In genomic region chr1:100354971-100355394, GRCh38 we compare ENCODE assay signal across 8 cellular contexts. TPM values are rescaled to one million over a fixed set of nuclear protein-coding genes. Genes with fewer than 3 reads are reported as not detected.
DNase-seq lines count a peak whose midpoint lies in the region; ATAC-seq and TF ChIP-seq lines count a peak whose summit lies in the region.

No MANE protein-coding gene starts in this region.

- no peaks in the 10 kb centered on the region for H3K9me3 Mint-ChIP-seq in natural killer cell treated with Interleukin-12 subunit alpha and Interleukin-12 subunit beta and Interleukin-15 and Interleukin-18, amount 100 ng/mL, for 72 hours

- peaks cover 15% of the 10 kb centered on the region for H3K4me1 ChIP-seq in mammary epithelial cell (ENCODE audit: insufficient read depth, low read length)

- H3K4me1 Mint-ChIP-seq in natural killer cell treated with Interleukin-12 subunit alpha and Interleukin-12 subunit beta and Interleukin-15 and Interleukin-18, amount 100 ng/mL, for 72 hours (ENCODE audit: low read depth in 2 of 2) = peaks cover 53 to 63% of the 10 kb centered on the region in 2 donors

- no peaks in the 10 kb centered on the region for H3K27me3 Mint-ChIP-seq in natural killer cell treated with Interleukin-12 subunit alpha and Interleukin-12 subunit beta and Interleukin-15 and Interleukin-18, amount 100 ng/mL, for 72 hours

- no peaks in the 10 kb centered on the region for H4K20me1 ChIP-seq in mammary epithelial cell (ENCODE audit: insufficient read depth, low read length)

- peaks cover 9% of the 10 kb centered on the region for H3K36me3 Mint-ChIP-seq in natural killer cell treated with Interleukin-12 subunit alpha and Interleukin-12 subunit beta and Interleukin-15 and Interleukin-18, amount 100 ng/mL, for 72 hours

- intact Hi-C loops in mammary epithelial cell (cut with micrococcal nuclease) = loop anchor here (10.0 kb wide), 2 partner anchors 320 to 550 kb away; a partner anchor contains a TSS

- H3K36me3 ChIP-seq in mammary epithelial cell (ENCODE audit: insufficient read depth, low read length) = no peaks in the 10 kb centered on the region

- H3K27ac Mint-ChIP-seq in natural killer cell treated with Interleukin-12 subunit alpha and Interleukin-12 subunit beta and Interleukin-15 and Interleukin-18, amount 100 ng/mL, for 72 hours = peak overlapping the region; percentile 86 to 88

- peak overlapping the region in 1 of 3 experiments; percentile 13 for H3K4me3 ChIP-seq in mammary epithelial cell (replicated peaks in 1 of 3; ENCODE audit: insufficient read depth in 1 of 3, low read depth in 2 of 3, low read length in 3 of 3)

- in situ Hi-C loops in mammary epithelial cell (cut with MboI; ENCODE audit: low sequenced_read_pairs in 2 of 2) = no loop called here
- in situ Hi-C loops in G401 (cut with HindIII; ENCODE audit: low sequenced_read_pairs) = no loop called here

- WGBS in mammary epithelial cell (ENCODE audit: low coverage, missing lambda C conversion rate) = 0% methylated on average over 2 of the region's 2 CpGs

- peak overlapping the region; percentile 18 for H2AFZ ChIP-seq in mammary epithelial cell (ENCODE audit: low read depth, low read length)

- CTCF ChIA-PET in mammary epithelial cell (lab: Charles Lee; ENCODE audit: low non-redundant PET) = interaction anchor here (0.6 to 0.7 kb wide), 2 partner anchors 18 to 1003 kb away, joined by 3 to 5 read pairs; no protein-coding TSS in a partner anchor

- peak overlapping the region; percentile 96 for H3K4me2 ChIP-seq in mammary epithelial cell (ENCODE audit: insufficient read depth, low read depth, low read length)

- H3K27me3 ChIP-seq in mammary epithelial cell (ENCODE audit: insufficient read depth, low read length) = no peaks in the 10 kb centered on the region

- H3K27ac ChIP-seq in mammary epithelial cell (ENCODE audit: insufficient read depth, low read depth, low read length) = peak overlapping the region; percentile 51

- no TSS peak for BruUV-seq in mammary epithelial cell (replicated peaks; lab: Mats Ljungman, UMichigan)

- H3K4me3 Mint-ChIP-seq in natural killer cell treated with Interleukin-12 subunit alpha and Interleukin-12 subunit beta and Interleukin-15 and Interleukin-18, amount 100 ng/mL, for 72 hours = peak overlapping the region; percentile 98

- no peaks in the 10 kb centered on the region for H3K9me3 ChIP-seq in mammary epithelial cell (replicated peaks; ENCODE audit: insufficient read depth, low read length)

- DNase-seq in activated CD4-positive, alpha-beta T cell treated with anti-CD3 and anti-CD28 coated beads for 48 hours = peak; percentile 17
- DNase-seq in activated CD4-positive, alpha-beta T cell treated with anti-CD3 and anti-CD28 coated beads, Interleukin-2, amount 50 U/mL, for 48 hours = no peak
- DNase-seq in NCI-H526 (lab: John Stamatoyannopoulos, UW) (peak; percentile 69 to 84), mammary epithelial cell (peak; percentile 80), G401 (ENCODE audit: low spot score) (no peak)
- DNase-seq in natural killer cell treated with Interleukin-12 subunit alpha and Interleukin-12 subunit beta and Interleukin-15 and Interleukin-18, amount 100 ng/mL, for 72 hours (ENCODE audit: low spot score) = no peak

- dilution Hi-C loops in mammary epithelial cell (cut with HindIII; ENCODE audit: low sequenced_read_pairs) = no loop called here

- peaks cover 28% of the 10 kb centered on the region for H3K79me2 ChIP-seq in mammary epithelial cell (ENCODE audit: insufficient read depth, low read length)

- ATAC-seq in natural killer cell treated with Interleukin-12 subunit alpha and Interleukin-12 subunit beta and Interleukin-15 and Interleukin-18, amount 100 ng/mL, for 72 hours = no peak
- ATAC-seq in GM18870 (IDR thresholded peaks at IDR 0.05; ENCODE audit: unreplicated experiment) (no peak), HG03108 (IDR thresholded peaks at IDR 0.05; ENCODE audit: unreplicated experiment) (no peak)

- TF ChIP-seq CTCF in mammary epithelial cell (conservative IDR thresholded peaks at IDR 0.05 in 1 of 2, IDR thresholded peaks at IDR 0.05 in 1 of 2; ENCODE audit: extremely low read depth in 1 of 2, insufficient read depth in 1 of 2, low read depth in 1 of 2, low read length in 2 of 2) = no peak

- H3K9ac ChIP-seq in mammary epithelial cell (ENCODE audit: insufficient read depth, low read length) = no peak overlapping the region

RNA-seq across cellular contexts. Expression of gene CDC14A, which starts 2.7 kb away (rescaled TPM):
- 10 to 100 TPM in 1 of 2 donors, 1 to 10 TPM in 1; 3.2 to 10.3 TPM for total RNA-seq in mammary epithelial cell
- 2.4 TPM for polyA plus RNA-seq in mammary epithelial cell
- polyA minus RNA-seq in mammary epithelial cell = 6.4 TPM
- total RNA-seq in natural killer cell treated with Interleukin-12 subunit alpha and Interleukin-12 subunit beta and Interleukin-15 and Interleukin-18, amount 100 ng/mL, for 72 hours = 10 to 100 TPM; 15.0 to 26.9 TPM
- 4.1 and 9.9 TPM in 2 replicates for total RNA-seq in G401 (2014; rRNA removed; shearing (Covaris generic))

Comparison
In these comparisons a context has a peak if more than half of its experiments do, and no peak if none do; other contexts are left out.
1. DNase-seq: peak in activated CD4-positive, alpha-beta T cell treated with anti-CD3 and anti-CD28 coated beads for 48 hours (single experiment), NCI-H526 (2 of 2) and mammary epithelial cell (single experiment); none in activated CD4-positive, alpha-beta T cell treated with anti-CD3 and anti-CD28 coated beads, Interleukin-2, amount 50 U/mL, for 48 hours (0 of 2), natural killer cell treated with Interleukin-12 subunit alpha and Interleukin-12 subunit beta and Interleukin-15 and Interleukin-18, amount 100 ng/mL, for 72 hours (single experiment) and G401 (single experiment).